ENCODE assay signal across 29 cellular contexts in genomic region chr1:60866251-60866650, GRCh38.
DNase-seq lines count a peak whose midpoint lies in the region; ATAC-seq and TF ChIP-seq lines count a peak whose summit lies in the region.
"Had no signal": no experiment of that assay in that cellular context is flagged by ENCODE, and none has a peak within 500 bp of the region (broad histone marks: within the 10 kb centered on the region; RNA-seq: fewer than 3 reads in every experiment).

No MANE protein-coding gene starts in this region.

- H2BK120ac ChIP-seq in mesendoderm (ENCODE audit: low read depth, low read length): peak overlapping the region; percentile 23

- no peak overlapping the region for H3K4me2 ChIP-seq in mesendoderm (ENCODE audit: low read length)
- H3K4me2 ChIP-seq: KMS-11 had no signal

- H3K27me3 ChIP-seq in right cardiac atrium (ENCODE audit: control insufficient read depth, insufficient read depth): no peaks in the 10 kb centered on the region
- H3K27me3 ChIP-seq in mesendoderm (ENCODE audit: insufficient read depth, low read length, poor library complexity): no peaks in the 10 kb centered on the region
- H3K27me3 ChIP-seq in transverse colon: no peaks in the 10 kb centered on the region
- H3K27me3 ChIP-seq in tibial artery: no peaks in the 10 kb centered on the region
- H3K27me3 ChIP-seq: colonic mucosa, thyroid gland had no signal

- TF ChIP-seq CTCF in transverse colon (IDR thresholded peaks at IDR 0.05): no peak
- TF ChIP-seq CTCF in tibial artery (IDR thresholded peaks at IDR 0.05): no peak

- peak overlapping the region; percentile 38 for H3K4me3 ChIP-seq in right cardiac atrium (ENCODE audit: low read length)
- no peak overlapping the region for H3K4me3 ChIP-seq in mesendoderm (ENCODE audit: low read length)
- no peak overlapping the region for H3K4me3 ChIP-seq in transverse colon
- H3K4me3 ChIP-seq in tibial artery: no peak overlapping the region
- H3K4me3 ChIP-seq: colonic mucosa, GM12878, HAP-1, MG63, spleen, thyroid gland had no signal

- H2AK5ac ChIP-seq in mesendoderm (ENCODE audit: low read length): no peak overlapping the region

- no peaks in the 10 kb centered on the region for H3K79me1 ChIP-seq in mesendoderm (ENCODE audit: low read length)

- no peak overlapping the region for H4K8ac ChIP-seq in mesendoderm (ENCODE audit: low read depth, low read length)

- 33% methylated on average over 10 of the region's 10 CpGs for WGBS in right cardiac atrium
- no CpG with 5 or more reads among the region's 10 CpGs for WGBS in mesendoderm (ENCODE audit: extremely low coverage, insufficient coverage, low lambda C conversion rate)
- 49 to 52% methylated on average over 10 of the region's 10 CpGs for WGBS in transverse colon (ENCODE audit: low coverage in 1 of 2), 2 donors

- H4K5ac ChIP-seq in mesendoderm (ENCODE audit: low read length): no peak overlapping the region

- H2BK5ac ChIP-seq in mesendoderm (ENCODE audit: low read length): no peak overlapping the region

- ATAC-seq in right cardiac atrium (no peak), left ventricle myocardium superior (no peak), HG02798 (IDR thresholded peaks at IDR 0.05; ENCODE audit: poor library complexity, unreplicated experiment) (no peak)
- ATAC-seq: activated CD4-positive, alpha-beta T cell treated with anti-CD3 and anti-CD28 coated beads for 36 hours; CD8-positive, alpha-beta T cell; GM12878; natural killer cell treated with Interleukin-12 subunit alpha and Interleukin-12 subunit beta and Interleukin-15 and Interleukin-18, amount 100 ng/mL, for 72 hours had no signal

- H3K79me2 ChIP-seq in mesendoderm (ENCODE audit: control insufficient read depth, insufficient read depth, low read length): no peaks in the 10 kb centered on the region

- no peak overlapping the region for H3K56ac ChIP-seq in mesendoderm (ENCODE audit: low read length)

- no peak for TF ChIP-seq EP300 in transverse colon (IDR thresholded peaks at IDR 0.05; ENCODE audit: low read depth)

- H3K18ac ChIP-seq in mesendoderm (ENCODE audit: low read length): no peak overlapping the region

- intact Hi-C loops in right cardiac atrium (cut with DNase I): no loop called here
- intact Hi-C loops in left ventricle myocardium superior (cut with micrococcal nuclease): no loop called here
- intact Hi-C loops in transverse colon (cut with DNase I; ENCODE audit: low total_unique reads): no loop called here
- intact Hi-C loops in tibial artery (cut with DNase I; ENCODE audit: low total_unique reads): no loop called here

- in situ Hi-C loops in transverse colon (cut with MboI; ENCODE audit: low pct_ligation_motif_present in 1 of 4, low pct_unique_long_range_greater_than_20kb in 1 of 4, low sequenced_read_pairs in 3 of 4): loop anchor here in 1 of 4 donors (25.0 kb wide), 1 partner anchor 171 kb away; no protein-coding TSS in a partner anchor

- H3K36me3 ChIP-seq in mesendoderm (ENCODE audit: control insufficient read depth, insufficient read depth, low read length): no peaks in the 10 kb centered on the region
- H3K36me3 ChIP-seq in transverse colon: no peaks in the 10 kb centered on the region
- H3K36me3 ChIP-seq in tibial artery: no peaks in the 10 kb centered on the region
- H3K36me3 ChIP-seq: colonic mucosa, HAP-1, MG63, spleen, thyroid gland had no signal

- H3K4ac ChIP-seq in mesendoderm (ENCODE audit: low read depth, low read length): no peak overlapping the region

- no peak overlapping the region for H3K23ac ChIP-seq in mesendoderm (ENCODE audit: low read length)

- H3K4me1 ChIP-seq in right cardiac atrium (ENCODE audit: control insufficient read depth, insufficient read depth, low read length): peaks cover 2% of the 10 kb centered on the region
- H3K4me1 ChIP-seq in mesendoderm (ENCODE audit: control insufficient read depth, low read depth, low read length): peaks cover 8% of the 10 kb centered on the region
- peaks cover 3 to 26% (median 18%) of the 10 kb centered on the region in 4 donors for H3K4me1 ChIP-seq in transverse colon
- peaks cover 0 to 10% (median 0%) of the 10 kb centered on the region in 4 donors for H3K4me1 ChIP-seq in tibial artery
- H3K4me1 ChIP-seq: colonic mucosa, HAP-1, thyroid gland had no signal

- H3K9me3 ChIP-seq in right cardiac atrium (ENCODE audit: control insufficient read depth, low read length) (no peaks in the 10 kb centered on the region), transverse colon (no peaks in the 10 kb centered on the region), tibial artery (no peaks in the 10 kb centered on the region)
- H3K9me3 ChIP-seq: colonic mucosa, HAP-1, MG63, spleen, thyroid gland had no signal

- no peak overlapping the region for H3K9ac ChIP-seq in mesendoderm (ENCODE audit: low read length)
- H3K9ac ChIP-seq: KMS-11 had no signal

- DNase-seq in right cardiac atrium (no peak), left ventricle myocardium superior (no peak), mesendoderm (no peak), transverse colon (no peak), tibial artery (no peak), NCI-H128 (lab: John Stamatoyannopoulos, UW; ENCODE audit: unreplicated experiment) (no peak)
- DNase-seq: activated CD4-positive, alpha-beta T cell treated with anti-CD3 and anti-CD28 coated beads for 36 hours; activated naive CD4-positive, alpha-beta T cell treated with anti-CD3 and anti-CD28 coated beads, Interleukin-2, amount 50 U/mL, for 16 hours; activated T-cell treated with anti-CD3 and anti-CD28 coated beads for 4 hours; amniotic stem cell; CD8-positive, alpha-beta T cell; colonic mucosa; DMS153; effector memory CD4-positive, alpha-beta T cell; head of caudate nucleus; MG63; NCI-H1417; NCI-H748 treated with DMSO at 0.1 percent for 48 hours; occipital lobe; spleen; T1000; thyroid gland had no signal

- H2BK15ac ChIP-seq in mesendoderm (replicated peaks; ENCODE audit: low read depth): no peak overlapping the region

- no peak for TF ChIP-seq POLR2A in transverse colon (IDR thresholded peaks at IDR 0.05)

- H3K27ac ChIP-seq in right cardiac atrium (ENCODE audit: low read length) (no peak overlapping the region), cingulate gyrus (ENCODE audit: low read depth, low read length) (peak overlapping the region; percentile 42), mesendoderm (ENCODE audit: low read depth, low read length) (no peak overlapping the region), transverse colon (peak overlapping the region in 3 of 4 donors; percentile 10 to 48 (median 22)), tibial artery (no peak overlapping the region)
- H3K27ac ChIP-seq: colonic mucosa, KMS-11, spleen, VCaP had no signal

Comparison
In these comparisons a context has a peak if more than half of its experiments do, and no peak if none do; other contexts are left out.
1. H3K27ac ChIP-seq: peak in cingulate gyrus (single experiment) and transverse colon (3 of 4); none in right cardiac atrium (single experiment), mesendoderm (single experiment) and tibial artery (0 of 2).